ENCODE assay signal across 1 cellular context in genomic region chr1:47643506-47644215, GRCh38.
TF ChIP-seq lines count a peak whose summit lies in the region.

No MANE protein-coding gene starts in this region.

TF ChIP-seq in K562, 482 proteins besides CTCF, POLR2A, EP300 and RAD21:
- peak; percentile 39 for TF ChIP-seq PRDM10 (IDR thresholded peaks at IDR 0.05; ENCODE audit: partially characterized antibody)
- no peak for TF ChIP-seq CTBP1 (IDR thresholded peaks at IDR 0.05; ENCODE audit: borderline replicate concordance)
